In genomic region chr11:8839957-8840945, GRCh38 we compare ENCODE assay signal across 1 cellular context.
A peak's percentile ranks its signal among the peaks of the same experiment; 100 is the strongest.
TF ChIP-seq lines count a peak whose summit lies in the region.

No MANE protein-coding gene starts in this region.

TF ChIP-seq in HepG2, 621 proteins besides CTCF, POLR2A, EP300 and RAD21 (continued from another document):
- TF ChIP-seq CERS6 (CRISPR knock-in tag; IDR thresholded peaks at IDR 0.05) (no peak), ADNP (CRISPR knock-in tag; IDR thresholded peaks at IDR 0.05) (no peak), KLF13 (CRISPR knock-in tag; IDR thresholded peaks at IDR 0.05) (no peak), ZNF746 (CRISPR knock-in tag; IDR thresholded peaks at IDR 0.05) (no peak), RELA (CRISPR knock-in tag; IDR thresholded peaks at IDR 0.05) (peak; percentile 83; the same call in 1 of the 2 replicates)
- TF ChIP-seq, protein P1, sequence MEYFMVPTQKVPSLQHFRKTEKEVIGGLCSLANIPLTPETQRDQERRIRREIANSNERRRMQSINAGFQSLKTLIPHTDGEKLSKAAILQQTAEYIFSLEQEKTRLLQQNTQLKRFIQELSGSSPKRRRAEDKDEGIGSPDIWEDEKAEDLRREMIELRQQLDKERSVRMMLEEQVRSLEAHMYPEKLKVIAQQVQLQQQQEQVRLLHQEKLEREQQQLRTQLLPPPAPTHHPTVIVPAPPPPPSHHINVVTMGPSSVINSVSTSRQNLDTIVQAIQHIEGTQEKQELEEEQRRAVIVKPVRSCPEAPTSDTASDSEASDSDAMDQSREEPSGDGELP (IDR thresholded peaks at IDR 0.05; ENCODE audit: borderline replicate concordance, low read depth): peak; percentile 77; the same call in 1 of the 2 replicates
- TF ChIP-seq, protein P2, sequence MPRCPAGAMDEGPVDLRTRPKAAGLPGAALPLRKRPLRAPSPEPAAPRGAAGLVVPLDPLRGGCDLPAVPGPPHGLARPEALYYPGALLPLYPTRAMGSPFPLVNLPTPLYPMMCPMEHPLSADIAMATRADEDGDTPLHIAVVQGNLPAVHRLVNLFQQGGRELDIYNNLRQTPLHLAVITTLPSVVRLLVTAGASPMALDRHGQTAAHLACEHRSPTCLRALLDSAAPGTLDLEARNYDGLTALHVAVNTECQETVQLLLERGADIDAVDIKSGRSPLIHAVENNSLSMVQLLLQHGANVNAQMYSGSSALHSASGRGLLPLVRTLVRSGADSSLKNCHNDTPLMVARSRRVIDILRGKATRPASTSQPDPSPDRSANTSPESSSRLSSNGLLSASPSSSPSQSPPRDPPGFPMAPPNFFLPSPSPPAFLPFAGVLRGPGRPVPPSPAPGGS (CRISPR knock-in tag; IDR thresholded peaks at IDR 0.05): 0 out of 2 replicates have a peak, but pooled peaks have one; percentile 52
